13 cellular contexts compared by ENCODE assay signal in genomic region chr4:7045553-7045952, GRCh38. TPM values are rescaled to one million over a fixed set of nuclear protein-coding genes. Genes with fewer than 3 reads are reported as not detected.
DNase-seq lines count a peak whose midpoint lies in the region; ATAC-seq and TF ChIP-seq lines count a peak whose summit lies in the region.
"Had no signal": no experiment of that assay in that cellular context is flagged by ENCODE, and none has a peak within 500 bp of the region (broad histone marks: within the 10 kb centered on the region; RNA-seq: fewer than 3 reads in every experiment).

No MANE protein-coding gene starts in this region.

- no peaks in the 10 kb centered on the region for H3K27me3 Mint-ChIP-seq in T-cell
- H3K27me3 Mint-ChIP-seq in endothelial cell (ENCODE audit: unreplicated experiment): peaks cover 20% of the 10 kb centered on the region

- H3K4me1 ChIP-seq in SK-N-SH (ENCODE audit: control insufficient read depth in 1 of 2, insufficient read depth in 2 of 2, low read depth in 1 of 2, low read length in 1 of 2) (peaks cover 15 to 29% of the 10 kb centered on the region in 2 experiments), skeletal muscle satellite cell (ENCODE audit: control insufficient read depth, insufficient read depth, low read length) (peaks cover 47% of the 10 kb centered on the region)

- DNase-seq in SK-N-SH: no peak
- no peak for DNase-seq in T-cell
- no peak for DNase-seq in endothelial cell (ENCODE audit: low spot score)
- DNase-seq in caudate nucleus (lab: John Stamatoyannopoulos, UW): no peak
- DNase-seq: activated gamma-delta T cell treated with Interleukin-2 at 50 U/mL for 16 hours, NCI-H1105, T1000 had no signal

- H3K36me3 ChIP-seq in SK-N-SH (replicated peaks in 1 of 2; ENCODE audit: control insufficient read depth in 1 of 2, insufficient read depth in 2 of 2, low read length in 1 of 2) (no peaks in the 10 kb centered on the region), skeletal muscle satellite cell (ENCODE audit: insufficient read depth, low read length) (no peaks in the 10 kb centered on the region)

- H3K36me3 Mint-ChIP-seq in T-cell (peaks cover 10% of the 10 kb centered on the region), endothelial cell (ENCODE audit: low read depth, unreplicated experiment) (peaks cover 13% of the 10 kb centered on the region)

- H3K4me1 Mint-ChIP-seq in T-cell: peaks cover 64 to 68% (median 64%) of the 10 kb centered on the region in 3 donors
- H3K4me1 Mint-ChIP-seq in endothelial cell (ENCODE audit: unreplicated experiment): peaks cover 34% of the 10 kb centered on the region

- TF ChIP-seq CTCF in SK-N-SH (IDR thresholded peaks at IDR 0.05): no peak
- no peak for TF ChIP-seq CTCF in endothelial cell (IDR thresholded peaks at IDR 0.05; ENCODE audit: unreplicated experiment)

- no peaks in the 10 kb centered on the region for H3K9me3 Mint-ChIP-seq in T-cell
- no peaks in the 10 kb centered on the region for H3K9me3 Mint-ChIP-seq in endothelial cell (ENCODE audit: unreplicated experiment)

- H3K4me3 Mint-ChIP-seq in T-cell: peak overlapping the region; percentile 85 to 91 (median 91)
- peak overlapping the region; percentile 78 for H3K4me3 Mint-ChIP-seq in endothelial cell (ENCODE audit: unreplicated experiment)

- CTCF ChIA-PET in SK-N-SH (lab: Yijun Ruan, JAX): interaction anchor here (1.4 to 6.1 kb wide), 5 partner anchors 9 to 325 kb away, joined by 3 to 80 read pairs (median 4); partner anchors contain the start of gene GRPEL1
- CTCF ChIA-PET in T-cell (lab: Charles Lee): interaction anchor here (1.2 to 1.4 kb wide), 2 partner anchors 23 to 24 kb away, joined by 5 to 6 read pairs; partner anchors contain the start of gene GRPEL1 (in 1 of the 2)

- peaks cover 49% of the 10 kb centered on the region; the same call in 1 of the 2 replicates for H4K20me1 ChIP-seq in SK-N-SH (ENCODE audit: insufficient read depth)

- H3K9me2 ChIP-seq in SK-N-SH: no peaks in the 10 kb centered on the region

- H3K27ac ChIP-seq in SK-N-SH (ENCODE audit: low read depth in 2 of 2, low read length in 1 of 2) (no peak overlapping the region), caudate nucleus (ENCODE audit: low read depth, low read length) (no peak overlapping the region)
- H3K27ac ChIP-seq: 22Rv1, parathyroid adenoma had no signal

- POLR2A ChIA-PET in SK-N-SH (lab: Yijun Ruan, JAX): no interaction called here
- POLR2A ChIA-PET in T-cell (lab: Charles Lee): interaction anchor here in 1 of 2 donors (0.5 kb wide), 1 partner anchor 10 kb away, joined by 4 read pairs; no protein-coding TSS in a partner anchor

- H3K9ac ChIP-seq in SK-N-SH: no peak overlapping the region
- H3K9ac ChIP-seq in skeletal muscle satellite cell (ENCODE audit: low read depth, low read length): peak overlapping the region; percentile 29
- H3K9ac ChIP-seq: parathyroid adenoma had no signal

- no peak for ATAC-seq in SK-N-SH treated with all-trans-retinoic acid at 6 μM for 48 hours
- no peak for ATAC-seq in T-cell (replicated peaks in 1 of 4)
- ATAC-seq in HG02642 (IDR thresholded peaks at IDR 0.05; ENCODE audit: poor library complexity, unreplicated experiment): no peak
- ATAC-seq in HG02970 (IDR thresholded peaks at IDR 0.05; ENCODE audit: low FRiP score, unreplicated experiment): no peak

- H3K4me3 ChIP-seq in SK-N-SH (ENCODE audit: low read depth in 2 of 2, low read length in 1 of 2) (no peak overlapping the region), skeletal muscle satellite cell (ENCODE audit: low read length) (peak overlapping the region; percentile 33)

- peaks cover 65% of the 10 kb centered on the region for H3K79me2 ChIP-seq in SK-N-SH (ENCODE audit: insufficient read depth)

- 94% methylated on average over 8 of the region's 8 CpGs for WGBS in SK-N-SH (ENCODE audit: low lambda C conversion rate)

- no peak overlapping the region for H2AFZ ChIP-seq in SK-N-SH (ENCODE audit: low read depth)
- H2AFZ ChIP-seq: parathyroid adenoma had no signal

- H3K4me2 ChIP-seq in SK-N-SH: peak overlapping the region; percentile 99; the same call in 1 of the 2 replicates
- H3K4me2 ChIP-seq in skeletal muscle satellite cell (ENCODE audit: low read length): peak overlapping the region; percentile 89

- H3K9me3 ChIP-seq in SK-N-SH (no peaks in the 10 kb centered on the region), skeletal muscle satellite cell (replicated peaks; ENCODE audit: low read length) (no peaks in the 10 kb centered on the region)

- H3K27me3 ChIP-seq in SK-N-SH (ENCODE audit: insufficient read depth): no peaks in the 10 kb centered on the region
- no peaks in the 10 kb centered on the region for H3K27me3 ChIP-seq in skeletal muscle satellite cell (ENCODE audit: control insufficient read depth, insufficient read depth, low read length)

- H3K27ac Mint-ChIP-seq in T-cell (peak overlapping the region in 1 of 2 donors; percentile 65), endothelial cell (ENCODE audit: unreplicated experiment) (no peak overlapping the region)

- no peak for TF ChIP-seq EP300 in SK-N-SH (IDR thresholded peaks at IDR 0.05; ENCODE audit: borderline replicate concordance in 1 of 2, low read depth in 1 of 2, low read length in 1 of 2)

- TF ChIP-seq RAD21 in SK-N-SH (IDR thresholded peaks at IDR 0.05; ENCODE audit: low read length): no peak

- peaks cover 9% of the 10 kb centered on the region for H3F3A ChIP-seq in SK-N-SH (replicated peaks; ENCODE audit: insufficient read depth)

TF ChIP-seq in SK-N-SH, 30 proteins besides CTCF, POLR2A, EP300 and RAD21 (continues in another document):
- TF ChIP-seq FOSL2 (IDR thresholded peaks at IDR 0.05; ENCODE audit: borderline replicate concordance, low read depth) (no peak), PBX3 (IDR thresholded peaks at IDR 0.05) (no peak), YY1 (IDR thresholded peaks at IDR 0.05; ENCODE audit: low read depth) (no peak), MAX (IDR thresholded peaks at IDR 0.05; ENCODE audit: low read depth) (no peak), TCF12 (IDR thresholded peaks at IDR 0.05) (no peak), JUND (IDR thresholded peaks at IDR 0.05) (no peak), RCOR1 (IDR thresholded peaks at IDR 0.05; ENCODE audit: low read length) (no peak), FOXJ3 (CRISPR knock-in tag; IDR thresholded peaks at IDR 0.05) (no peak), TAF1 (IDR thresholded peaks at IDR 0.05; ENCODE audit: borderline replicate concordance, low read depth, low read length) (no peak), SIN3A (IDR thresholded peaks at IDR 0.05; ENCODE audit: borderline replicate concordance, low read depth, low read length) (no peak), POLR2AphosphoS5 (IDR thresholded peaks at IDR 0.05; ENCODE audit: low read depth, low read length) (no peak)

TF ChIP-seq in SK-N-SH treated with all-trans-retinoic acid at 6 μM for 48 hours, 23 proteins besides CTCF, POLR2A, EP300 and RAD21:
- TF ChIP-seq ISL1 (CRISPR knock-in tag; IDR thresholded peaks at IDR 0.05): no peak
- no peak for TF ChIP-seq ZNF8 (CRISPR knock-in tag; IDR thresholded peaks at IDR 0.05)
- no peak for TF ChIP-seq TCF4 (CRISPR knock-in tag; IDR thresholded peaks at IDR 0.05; ENCODE audit: borderline replicate concordance)
- TF ChIP-seq ESRRG (CRISPR knock-in tag; IDR thresholded peaks at IDR 0.05): no peak
- no peak for TF ChIP-seq TSHZ2 (CRISPR knock-in tag; IDR thresholded peaks at IDR 0.05)

RNA-seq across cellular contexts. Expression of gene TADA2B, which starts 2.4 kb away (rescaled TPM):
- 6.0 and 8.0 TPM in 2 replicates for polyA plus RNA-seq in SK-N-SH (2012; rRNA removed)
- 7.2 and 8.0 TPM in 2 replicates for polyA plus RNA-seq in SK-N-SH (2012; cell fraction: cytosol; rRNA removed)
- 6.0 and 7.2 TPM in 2 replicates for polyA plus RNA-seq in SK-N-SH (2012; cell fraction: nucleus; rRNA removed)
- total RNA-seq in T-cell (10 to 100 TPM; 36.6 to 44.8 (median 42.3) TPM), endothelial cell (ENCODE audit: unreplicated experiment) (20.2 TPM)
- total RNA-seq in skeletal muscle satellite cell (2012; rRNA removed): 9.9 and 10.5 TPM in 2 replicates

RNA-seq across cellular contexts. Expression of gene GRPEL1, which starts 22.3 kb away (rescaled TPM):
- polyA plus RNA-seq in SK-N-SH (2012; rRNA removed): 29.8 and 32.8 TPM in 2 replicates
- 40.0 and 49.0 TPM in 2 replicates for polyA plus RNA-seq in SK-N-SH (2012; cell fraction: cytosol; rRNA removed)
- 13.1 and 20.5 TPM in 2 replicates for polyA plus RNA-seq in SK-N-SH (2012; cell fraction: nucleus; rRNA removed)
- total RNA-seq in T-cell (10 to 100 TPM; 29.9 to 54.6 (median 36.8) TPM), endothelial cell (ENCODE audit: unreplicated experiment) (20.3 TPM)
- 40.8 and 44.3 TPM in 2 replicates for total RNA-seq in skeletal muscle satellite cell (2012; rRNA removed)
